In the genomic region with DNA sequence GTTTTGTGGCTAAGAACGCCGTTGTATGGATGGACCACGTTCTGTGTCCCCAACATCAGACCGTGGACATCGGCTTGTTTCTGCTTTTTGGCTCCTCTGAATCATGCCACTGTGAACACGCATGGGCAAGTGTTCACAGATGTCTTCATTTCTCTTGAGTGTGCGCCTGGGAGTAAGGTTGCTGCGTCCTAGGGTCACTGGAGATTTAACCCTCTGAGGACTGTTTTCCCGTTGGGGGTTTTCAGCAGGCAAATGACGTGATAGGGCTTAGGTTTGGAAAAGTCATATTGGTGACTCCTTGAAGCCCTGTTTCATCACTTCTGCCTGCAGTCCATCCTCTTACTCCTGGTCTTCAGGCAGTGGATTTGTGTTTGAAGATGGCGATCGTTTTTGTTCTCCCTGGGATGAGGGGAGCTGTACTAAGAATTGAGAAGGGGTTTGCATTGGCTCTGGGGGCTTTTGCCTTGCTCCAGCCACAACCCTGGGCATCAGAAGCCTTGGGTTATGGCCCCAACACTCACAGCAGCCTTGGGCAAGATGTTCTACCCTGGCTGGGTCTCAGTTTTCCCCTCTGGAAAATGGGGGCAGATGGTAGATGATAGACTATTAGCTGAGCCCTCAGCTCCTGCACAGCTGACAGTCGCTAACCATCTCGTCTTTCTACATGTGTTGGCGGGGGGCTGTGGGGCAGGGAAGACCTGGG, we compare ENCODE assay signal across 30 cellular contexts.
DNase-seq lines count a peak whose midpoint lies in the region; ATAC-seq, FAIRE-seq and TF ChIP-seq lines count a peak whose summit lies in the region.
"Had no signal": no experiment of that assay in that cellular context is flagged by ENCODE, and none has a peak within 500 bp of the region (broad histone marks: within the 10 kb centered on the region; RNA-seq: fewer than 3 reads in every experiment).

No MANE protein-coding gene starts in this region.

- H3K36me3 ChIP-seq in IMR-90 (ENCODE audit: control insufficient read depth, insufficient read depth, low read length) (peaks cover 33% of the 10 kb centered on the region), H1 (ENCODE audit: control insufficient read depth in 2 of 4, insufficient read depth in 4 of 4, low read length in 3 of 4) (no peaks in the 10 kb centered on the region)

- no peak overlapping the region for H2BK15ac ChIP-seq in IMR-90 (ENCODE audit: low read depth, low read length)
- H2BK15ac ChIP-seq in H1 (ENCODE audit: low read length): 0 out of 2 replicates have a peak overlapping the region, but pooled peaks have one; percentile 53

- DNase-seq in A549 (ENCODE audit: low read depth in 1 of 2, low spot score in 1 of 2): no peak
- DNase-seq in IMR-90: no peak
- no peak for DNase-seq in H1 (ENCODE audit: low read depth in 1 of 2, low spot score in 2 of 2)
- no peak for DNase-seq in Ammon's horn (ENCODE audit: low spot score)
- DNase-seq in OCI-M1 (lab: John Stamatoyannopoulos, UW): no peak
- no peak for DNase-seq in cortex of kidney (lab: John Stamatoyannopoulos, UW)
- DNase-seq in NCI-H2081 treated with DMSO at 0.1 percent for 48 hours (lab: John Stamatoyannopoulos, UW): no peak
- DNase-seq: 8988T; AML-193; C1 segment of cervical spinal cord; Caco-2; CD4-positive, alpha-beta memory T cell; DMS79; EL; GDM1; H7; NCI-H1092; NCI-H1436 treated with DMSO at 0.1 percent for 48 hours; NCI-H2029; NCI-H446 treated with DMSO at 0.1 percent for 48 hours; NCI-H526; NCI-H82; NK-92 treated with Interleukin-12 subunit alpha and Interleukin-12 subunit beta, amount 100 ng/mL, for 24 hours; RPMI8226; SHP77; T-cell had no signal

- peak overlapping the region; percentile 15 to 35 (median 25) for H3K27ac Mint-ChIP-seq in nephron
- H3K27ac Mint-ChIP-seq: CD4-positive, alpha-beta memory T cell; T-cell had no signal

- H3K4me2 ChIP-seq in A549: no peak overlapping the region
- no peak overlapping the region for H3K4me2 ChIP-seq in IMR-90 (ENCODE audit: low read depth, low read length)
- H3K4me2 ChIP-seq in H1 (ENCODE audit: insufficient read depth in 1 of 2, low read depth in 2 of 2, low read length in 2 of 2): no peak overlapping the region
- H3K4me2 ChIP-seq: PC-9 had no signal

- TF ChIP-seq CTCF in A549 (IDR thresholded peaks at IDR 0.05) (no peak), IMR-90 (conservative IDR thresholded peaks at IDR 0.05; ENCODE audit: low read depth, low read length) (no peak), H1 (IDR thresholded peaks at IDR 0.05; ENCODE audit: control extremely low read depth in 1 of 3, insufficient read depth in 1 of 3, low read depth in 1 of 3, low read length in 3 of 3) (no peak), nephron (IDR thresholded peaks at IDR 0.05; ENCODE audit: unreplicated experiment in 3 of 3) (no peak)

- H3K36me3 Mint-ChIP-seq in nephron (ENCODE audit: low read depth): peaks cover 42% of the 10 kb centered on the region
- H3K36me3 Mint-ChIP-seq: CD4-positive, alpha-beta memory T cell; T-cell had no signal

- TF ChIP-seq EP300 in A549 (IDR thresholded peaks at IDR 0.05) (no peak), H1 (IDR thresholded peaks at IDR 0.05; ENCODE audit: borderline replicate concordance in 1 of 2, low read depth in 2 of 2, low read length in 2 of 2) (no peak)

- H3K4ac ChIP-seq in IMR-90 (ENCODE audit: low read depth, low read length): peak overlapping the region; percentile 49; the same call in 1 of the 2 replicates
- H3K4ac ChIP-seq in H1 (replicated peaks; ENCODE audit: insufficient read length, low read depth, low read length): no peak overlapping the region

- H4K8ac ChIP-seq in IMR-90 (ENCODE audit: low read depth in 2 of 2, low read length in 2 of 2) (peak overlapping the region in 1 of 2 experiments; percentile 34; a peak in 2 of 4 replicates), H1 (ENCODE audit: extremely low read depth, insufficient read depth, low read length) (no peak overlapping the region)

- H3K14ac ChIP-seq in IMR-90 (replicated peaks; ENCODE audit: low read depth, low read length) (no peak overlapping the region), H1 (ENCODE audit: insufficient read length) (no peak overlapping the region)

- H2AFZ ChIP-seq in IMR-90 (replicated peaks; ENCODE audit: low read length, poor library complexity) (no peak overlapping the region), H1 (ENCODE audit: low read length) (no peak overlapping the region)
- H2AFZ ChIP-seq: PC-9 had no signal

- peaks cover 9% of the 10 kb centered on the region for H3K4me1 ChIP-seq in A549
- peaks cover 20% of the 10 kb centered on the region for H3K4me1 ChIP-seq in IMR-90 (ENCODE audit: control insufficient read depth, insufficient read depth, low read length)
- peaks cover 0 to 13% (median 3%) of the 10 kb centered on the region in 4 experiments; a peak in 5 of 7 replicates for H3K4me1 ChIP-seq in H1 (replicated peaks in 1 of 4; ENCODE audit: control insufficient read depth in 3 of 4, insufficient read depth in 4 of 4, low read length in 3 of 4)

- peaks cover 74% of the 10 kb centered on the region for H4K20me1 ChIP-seq in IMR-90 (ENCODE audit: insufficient read depth, low read length)
- H4K20me1 ChIP-seq in H1 (replicated peaks in 1 of 2; ENCODE audit: control insufficient read depth in 1 of 2, insufficient read depth in 2 of 2, low read length in 2 of 2): peaks cover 5 to 11% of the 10 kb centered on the region in 2 experiments

- intact Hi-C loops in IMR-90 (cut with micrococcal nuclease): no loop called here

- TF ChIP-seq RAD21 in A549 (conservative IDR thresholded peaks at IDR 0.05 in 1 of 2, IDR thresholded peaks at IDR 0.05 in 1 of 2) (no peak), IMR-90 (IDR thresholded peaks at IDR 0.05; ENCODE audit: low read length) (no peak), H1 (IDR thresholded peaks at IDR 0.05 in 1 of 2, conservative IDR thresholded peaks at IDR 0.05 in 1 of 2; ENCODE audit: low read depth in 2 of 2, low read length in 2 of 2) (no peak)

- 0 out of 2 replicates have a peak, but pooled peaks cover 2% of the 10 kb centered on the region for H3K23me2 ChIP-seq in H1 (ENCODE audit: low read depth, low read length)

- H2AK9ac ChIP-seq in IMR-90 (replicated peaks; ENCODE audit: low read depth, low read length, poor library complexity): peak overlapping the region; percentile 29

- peaks cover 1% of the 10 kb centered on the region for H3K9me3 Mint-ChIP-seq in nephron

- no peak overlapping the region for H4K5ac ChIP-seq in IMR-90 (ENCODE audit: low read depth, low read length)
- H4K5ac ChIP-seq in H1 (ENCODE audit: insufficient read length, low read depth, low read length): no peak overlapping the region

- no peak overlapping the region for H4K91ac ChIP-seq in IMR-90 (ENCODE audit: insufficient read depth, low read depth, low read length)
- no peak overlapping the region for H4K91ac ChIP-seq in H1 (replicated peaks; ENCODE audit: insufficient read length, low read length)

- H3K23ac ChIP-seq in IMR-90 (ENCODE audit: low read depth, low read length) (no peak overlapping the region), H1 (ENCODE audit: insufficient read length) (no peak overlapping the region)

- H2BK5ac ChIP-seq in IMR-90 (ENCODE audit: low read depth, low read length, poor library complexity, severe bottlenecking): no peak overlapping the region
- H2BK5ac ChIP-seq in H1 (ENCODE audit: low read depth, low read length): 0 out of 2 replicates have a peak overlapping the region, but pooled peaks have one; percentile 1

- no peaks in the 10 kb centered on the region for H3K27me3 ChIP-seq in IMR-90 (ENCODE audit: control insufficient read depth, insufficient read depth, low read length)
- H3K27me3 ChIP-seq in H1 (replicated peaks in 1 of 4; ENCODE audit: control insufficient read depth in 3 of 4, extremely low read depth in 1 of 4, insufficient read depth in 3 of 4, low read length in 3 of 4): no peaks in the 10 kb centered on the region

- in situ Hi-C loops in IMR-90 (cut with MboI; ENCODE audit: low sequenced_read_pairs): no loop called here

- H3K9me3 ChIP-seq in A549 (peaks cover 11% of the 10 kb centered on the region), IMR-90 (ENCODE audit: control insufficient read depth, insufficient read depth, low read length) (peaks cover 6% of the 10 kb centered on the region), H1 (ENCODE audit: insufficient read depth in 2 of 2, low read depth in 1 of 2, low read length in 1 of 2) (peaks cover 0 to 5% of the 10 kb centered on the region in 2 experiments; a peak in 2 of 4 replicates)

- ATAC-seq in A549: no peak
- ATAC-seq in IMR-90 (ENCODE audit: low read depth): no peak
- ATAC-seq: GM12878, T-cell had no signal

- no peak overlapping the region for H3K4me3 ChIP-seq in A549
- no peak overlapping the region for H3K4me3 ChIP-seq in IMR-90 (ENCODE audit: insufficient read depth, low read depth, low read length)
- H3K4me3 ChIP-seq in H1 (ENCODE audit: extremely low read depth in 1 of 4, insufficient read depth in 2 of 4, low read depth in 3 of 4, low read length in 4 of 4): no peak overlapping the region
- H3K4me3 ChIP-seq: GM12878, PC-9 had no signal

- no peak overlapping the region for H3K9ac ChIP-seq in IMR-90 (ENCODE audit: low read depth, low read length)
- no peak overlapping the region for H3K9ac ChIP-seq in H1 (replicated peaks in 1 of 4; ENCODE audit: extremely low read depth in 1 of 4, low read depth in 3 of 4, low read length in 3 of 4)

- peak overlapping the region; percentile 15; the same call in 1 of the 2 replicates for H2BK20ac ChIP-seq in IMR-90 (ENCODE audit: low read depth, low read length)
- no peak overlapping the region for H2BK20ac ChIP-seq in H1 (ENCODE audit: low read length)

- BruUV-seq in IMR-90 (replicated peaks; lab: Mats Ljungman, UMichigan): no TSS peak

- H3K4me1 Mint-ChIP-seq in nephron: peaks cover 67% of the 10 kb centered on the region
- H3K4me1 Mint-ChIP-seq: CD4-positive, alpha-beta memory T cell; T-cell had no signal

- CTCF ChIA-PET in A549 (lab: Yijun Ruan, JAX): interaction anchor here (0.7 to 1.9 kb wide), 3 partner anchors 9 to 73 kb away, joined by 3 to 6 read pairs (median 3); no protein-coding TSS in a partner anchor
- CTCF ChIA-PET in IMR-90 (lab: Yijun Ruan, JAX): no interaction called here
- CTCF ChIA-PET in H1 (lab: Charles Lee; ENCODE audit: partially characterized antibody): interaction anchor here (1.0 to 2.0 kb wide), 7 partner anchors 8 to 312 kb away, joined by 3 to 6 read pairs (median 4); no protein-coding TSS in a partner anchor

- TF ChIP-seq POLR2A in A549 (IDR thresholded peaks at IDR 0.05; ENCODE audit: low read length): no peak
- no peak for TF ChIP-seq POLR2A in IMR-90 (IDR thresholded peaks at IDR 0.05; ENCODE audit: low read depth, low read length)
- no peak for TF ChIP-seq POLR2A in H1 (IDR thresholded peaks at IDR 0.05; ENCODE audit: control extremely low read depth in 1 of 2, low read depth in 2 of 2, low read length in 2 of 2)

- no peak overlapping the region for H3K4me3 Mint-ChIP-seq in nephron
- H3K4me3 Mint-ChIP-seq: CD4-positive, alpha-beta memory T cell; T-cell had no signal

- dilution Hi-C loops in IMR-90 (cut with HindIII; ENCODE audit: low sequenced_read_pairs, unreplicated experiment): no loop called here

- peaks cover 1% of the 10 kb centered on the region for H3K27me3 Mint-ChIP-seq in nephron (ENCODE audit: low read depth)

- no peak overlapping the region for H2BK12ac ChIP-seq in H1 (ENCODE audit: low read depth, low read length)

- H3K56ac ChIP-seq in IMR-90 (ENCODE audit: extremely low read depth, insufficient read depth, low read length) (no peak overlapping the region), H1 (replicated peaks; ENCODE audit: insufficient read length, low read depth, low read length) (no peak overlapping the region)

- no peak for FAIRE-seq in A549 (lab: Jason Lieb, UNC)
- FAIRE-seq in H1 (lab: Jason Lieb, UNC): no peak
- FAIRE-seq: GM12878, GM19239 had no signal

- H3K9me1 ChIP-seq in IMR-90 (ENCODE audit: insufficient read depth, low read length): peaks cover 15% of the 10 kb centered on the region

- POLR2A ChIA-PET in A549 (lab: Yijun Ruan, JAX) (no interaction called here), IMR-90 (lab: Charles Lee; ENCODE audit: unreplicated experiment) (no interaction called here), H1 (lab: Charles Lee; ENCODE audit: partially characterized antibody) (no interaction called here)

- peaks cover 0 to 44% of the 10 kb centered on the region in 2 experiments; a peak in 1 of 4 replicates for H3K79me2 ChIP-seq in H1 (ENCODE audit: control insufficient read depth in 1 of 2, insufficient read depth in 2 of 2, low read length in 2 of 2)

- H3K79me1 ChIP-seq in IMR-90 (ENCODE audit: low read depth in 1 of 2, low read length in 2 of 2): peaks cover 38 to 97% of the 10 kb centered on the region in 2 experiments
- peaks cover 17% of the 10 kb centered on the region for H3K79me1 ChIP-seq in H1 (ENCODE audit: low read depth, low read length)

- no peak overlapping the region for H3K18ac ChIP-seq in IMR-90 (ENCODE audit: low read depth, low read length)
- H3K18ac ChIP-seq in H1 (ENCODE audit: extremely low read depth, low read length): no peak overlapping the region

- peak overlapping the region; percentile 28; the same call in 1 of the 2 replicates for H2BK120ac ChIP-seq in IMR-90 (ENCODE audit: low read depth, low read length)
- no peak overlapping the region for H2BK120ac ChIP-seq in H1 (replicated peaks; ENCODE audit: low read depth, low read length)

- H2AK5ac ChIP-seq in IMR-90 (ENCODE audit: low read depth, low read length) (peak overlapping the region; percentile 86; the same call in 1 of the 2 replicates), H1 (ENCODE audit: low read depth, low read length) (no peak overlapping the region)

- no peak overlapping the region for H3K27ac ChIP-seq in A549
- H3K27ac ChIP-seq in IMR-90 (ENCODE audit: insufficient read depth, low read length): no peak overlapping the region
- no peak overlapping the region for H3K27ac ChIP-seq in H1 (ENCODE audit: low read depth, low read length)
- H3K27ac ChIP-seq: PC-9 had no signal

- 79% methylated on average over 15 of the region's 15 CpGs for WGBS in A549 (ENCODE audit: missing lambda C conversion rate)
- 66% methylated on average over 5 of the region's 15 CpGs; no CpG with 5 or more reads in 1 of the 2 experiments for WGBS in IMR-90 (ENCODE audit: extremely low coverage in 2 of 2, insufficient read length in 1 of 2), 2 experiments
- 91% methylated on average over 15 of the region's 15 CpGs; no CpG with 5 or more reads in 1 of the 2 experiments for WGBS in H1 (ENCODE audit: extremely low coverage in 1 of 2, insufficient coverage in 1 of 2, insufficient read length in 1 of 2, insufficient replicate concordance in 2 of 2, low coverage in 1 of 2, low lambda C conversion rate in 2 of 2, missing lambda C conversion rate in 1 of 2), 2 experiments
